In the genomic region with DNA sequence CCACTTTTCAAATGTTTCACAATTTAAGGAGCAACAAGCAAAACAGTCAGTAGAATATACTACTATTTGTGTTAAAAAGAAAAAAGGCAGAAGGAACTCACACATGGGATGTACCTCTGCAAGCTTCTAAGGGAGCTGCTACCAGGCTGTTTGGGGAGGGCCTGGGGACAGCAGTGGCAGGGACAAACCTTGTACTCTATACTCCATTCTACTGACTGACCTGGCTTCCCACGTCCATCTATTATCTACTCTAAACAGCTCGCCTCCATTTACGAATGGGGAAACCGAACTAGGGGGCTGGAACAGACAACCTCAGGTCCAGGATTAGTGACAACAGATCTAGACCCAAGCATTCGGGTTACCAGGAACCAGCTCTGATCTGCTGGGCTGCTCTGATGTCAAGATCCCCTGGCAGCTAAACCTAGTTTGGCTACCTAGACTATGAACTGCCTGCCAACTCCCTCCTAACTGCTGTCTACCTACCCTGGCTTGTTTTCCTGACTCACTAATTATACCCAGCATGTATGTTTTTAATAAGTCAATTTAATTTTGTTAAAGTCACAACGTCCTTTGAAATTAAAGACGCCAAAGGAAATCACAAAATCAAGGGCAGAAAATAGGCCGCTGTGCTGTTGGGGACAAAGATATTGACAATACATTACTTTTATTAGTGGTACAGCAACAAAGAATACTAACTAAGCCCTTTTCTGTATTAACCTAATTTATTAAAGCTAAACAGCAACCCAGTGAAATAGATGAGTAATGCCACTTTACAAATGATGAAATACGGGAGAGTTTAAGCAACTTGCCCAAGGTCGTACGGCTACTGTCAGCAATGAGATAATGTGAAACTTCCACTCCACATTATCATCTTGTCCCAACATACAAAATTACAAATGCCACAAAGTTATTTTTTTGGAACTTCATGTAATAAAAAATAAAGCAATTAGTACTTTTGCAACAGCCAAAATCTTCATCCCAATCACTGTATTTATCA, we compare ENCODE assay signal across 1 cellular context.
TF ChIP-seq lines count a peak whose summit lies in the region.

No MANE protein-coding gene starts in this region.

TF ChIP-seq in IMR-90, 13 proteins besides CTCF, POLR2A, EP300 and RAD21:
- TF ChIP-seq CHD1 (IDR thresholded peaks at IDR 0.05; ENCODE audit: low read depth, low read length) (no peak), CEBPB (IDR thresholded peaks at IDR 0.05; ENCODE audit: low read depth, low read length) (peak; percentile 83)
